ENCODE assay signal across 9 cellular contexts in genomic region chr17:46977348-46977747, GRCh38. TPM values are rescaled to one million over a fixed set of nuclear protein-coding genes. Genes with fewer than 3 reads are reported as not detected.
DNase-seq lines count a peak whose midpoint lies in the region; ATAC-seq and TF ChIP-seq lines count a peak whose summit lies in the region.
"Had no signal": no experiment of that assay in that cellular context is flagged by ENCODE, and none has a peak within 500 bp of the region (broad histone marks: within the 10 kb centered on the region; RNA-seq: fewer than 3 reads in every experiment).

No MANE protein-coding gene starts in this region.

- DNase-seq in activated naive CD4-positive, alpha-beta T cell treated with anti-CD3 and anti-CD28 coated beads, Interleukin-2, amount 10 ng/mL, durations not matched to agents 7 days and 5 days, result peak; percentile 35
- no peak for DNase-seq in activated naive CD4-positive, alpha-beta T cell treated with Interleukin-2 at 50 U/mL for 16 hours
- DNase-seq in PC-9, result peak in 1 of 2 experiments; percentile 30
- DNase-seq in glomerular visceral epithelial cell (ENCODE audit: extremely low spot score), result peak; percentile 24
- no peak for DNase-seq in 8988T
- no peak for DNase-seq in activated effector memory CD4-positive, alpha-beta T cell treated with Interleukin-2 at 50 U/mL for 16 hours
- DNase-seq: right cardiac atrium had no signal

- no peak overlapping the region for H3K27ac Mint-ChIP-seq in activated naive CD4-positive, alpha-beta T cell treated with anti-CD3 and anti-CD28 coated beads, Interleukin-2, amount 10 ng/mL, durations not matched to agents 7 days and 5 days

- intact Hi-C loops in PC-9 (cut with micrococcal nuclease; ENCODE audit: unreplicated experiment), result no loop called here

- ATAC-seq in GM21619 (IDR thresholded peaks at IDR 0.05; ENCODE audit: unreplicated experiment), result no peak

- peaks cover 10% of the 10 kb centered on the region; the same call in 1 of the 2 replicates for H3K4me1 ChIP-seq in PC-9 (replicated peaks; ENCODE audit: insufficient read depth)

- H3K79me2 ChIP-seq in PC-9 (ENCODE audit: low read depth), result no peaks in the 10 kb centered on the region

- peaks cover 6% of the 10 kb centered on the region for H3K4me1 Mint-ChIP-seq in activated naive CD4-positive, alpha-beta T cell treated with anti-CD3 and anti-CD28 coated beads, Interleukin-2, amount 10 ng/mL, durations not matched to agents 7 days and 5 days

- no TSS peak for BruUV-seq in PC-9 (replicated peaks; lab: Mats Ljungman, UMichigan)

- no peak overlapping the region for H3K4me3 ChIP-seq in PC-9

- POLR2A ChIA-PET in PC-9 (lab: Charles Lee; ENCODE audit: unreplicated experiment), result no interaction called here

- H3K4me2 ChIP-seq in PC-9, result 0 out of 2 replicates have a peak overlapping the region, but pooled peaks have one; percentile 49

- TF ChIP-seq CTCF in PC-9 (conservative IDR thresholded peaks at IDR 0.05), result no peak

- H3K9me3 ChIP-seq in PC-9 (ENCODE audit: insufficient read depth, low read depth), result no peaks in the 10 kb centered on the region

- no peaks in the 10 kb centered on the region for H3F3A ChIP-seq in PC-9 (ENCODE audit: insufficient read depth, low read depth)

- H3K27me3 Mint-ChIP-seq in activated naive CD4-positive, alpha-beta T cell treated with anti-CD3 and anti-CD28 coated beads, Interleukin-2, amount 10 ng/mL, durations not matched to agents 7 days and 5 days, result peaks cover 71% of the 10 kb centered on the region

- no peaks in the 10 kb centered on the region for H3K9me2 ChIP-seq in PC-9 (ENCODE audit: insufficient read depth)

- H3K9me3 Mint-ChIP-seq in activated naive CD4-positive, alpha-beta T cell treated with anti-CD3 and anti-CD28 coated beads, Interleukin-2, amount 10 ng/mL, durations not matched to agents 7 days and 5 days, result no peaks in the 10 kb centered on the region

- H3K4me3 Mint-ChIP-seq in activated naive CD4-positive, alpha-beta T cell treated with anti-CD3 and anti-CD28 coated beads, Interleukin-2, amount 10 ng/mL, durations not matched to agents 7 days and 5 days, result no peak overlapping the region

- H3K36me3 Mint-ChIP-seq in activated naive CD4-positive, alpha-beta T cell treated with anti-CD3 and anti-CD28 coated beads, Interleukin-2, amount 10 ng/mL, durations not matched to agents 7 days and 5 days, result no peaks in the 10 kb centered on the region

- no peak overlapping the region for H2AFZ ChIP-seq in PC-9

- H3K27ac ChIP-seq in PC-9, result no peak overlapping the region
- peak overlapping the region; percentile 61 for H3K27ac ChIP-seq in temporal lobe (ENCODE audit: low read depth, low read length)

- CTCF ChIA-PET in activated naive CD4-positive, alpha-beta T cell treated with anti-CD3 and anti-CD28 coated beads, Interleukin-2, amount 10 ng/mL, durations not matched to agents 7 days and 5 days (lab: Charles Lee), result no interaction called here
- CTCF ChIA-PET in PC-9 (lab: Charles Lee), result no interaction called here

- no peaks in the 10 kb centered on the region for H3K36me3 ChIP-seq in PC-9 (ENCODE audit: low read depth)

- no peaks in the 10 kb centered on the region for H4K20me1 ChIP-seq in PC-9 (ENCODE audit: insufficient read depth)

- peaks cover 42% of the 10 kb centered on the region for H3K27me3 ChIP-seq in PC-9 (ENCODE audit: insufficient read depth, low read depth)

RNA-seq across cellular contexts. Expression of gene RPRML, which starts 1.7 kb away (rescaled TPM):
- total RNA-seq in PC-9 (2021), result not detected in 2 replicates
- 4.2 TPM for total RNA-seq in temporal lobe
- total RNA-seq: right cardiac atrium had no signal

RNA-seq across cellular contexts. Expression of gene GOSR2, which starts 54.4 kb away (rescaled TPM):
- total RNA-seq in PC-9 (2021), result 31.7 and 34.5 TPM in 2 replicates
- 37.1 TPM for total RNA-seq in temporal lobe

Comparison
In these comparisons a context has a peak if more than half of its experiments do, and no peak if none do; other contexts are left out.
1. DNase-seq: peak in activated naive CD4-positive, alpha-beta T cell treated with anti-CD3 and anti-CD28 coated beads, Interleukin-2, amount 10 ng/mL, durations not matched to agents 7 days and 5 days (single experiment) and glomerular visceral epithelial cell (single experiment); none in activated naive CD4-positive, alpha-beta T cell treated with Interleukin-2 at 50 U/mL for 16 hours (single experiment), 8988T (single experiment) and activated effector memory CD4-positive, alpha-beta T cell treated with Interleukin-2 at 50 U/mL for 16 hours (single experiment).